Comparison of ENCODE assay signal across 8 cellular contexts in genomic region chr7:92528188-92528957, GRCh38. TPM values are rescaled to one million over a fixed set of nuclear protein-coding genes. Genes with fewer than 3 reads are reported as not detected.
DNase-seq lines count a peak whose midpoint lies in the region; TF ChIP-seq lines count a peak whose summit lies in the region.

TSS of gene PEX1 (minus strand) at chr7:92528520. CDS start at chr7:92528435, 85 bp downstream.
TSS of gene RBM48 (plus strand) at chr7:92528795. CDS start at chr7:92528814, 19 bp downstream.

- peak within 1 kb of the TSS; percentile 87 to 93 (median 89) for H3K4me3 Mint-ChIP-seq in nephron
- H3K4me3 Mint-ChIP-seq in stimulated activated naive CD8-positive, alpha-beta T cell treated with anti-CD3 and anti-CD28 coated beads, Interleukin-15, Interleukin-2, amounts not matched to agents 100 ng/mL and 50 ng/mL, for 24 hours: peak within 1 kb of the TSS; percentile 93

- H3K4me1 Mint-ChIP-seq in nephron: peaks cover 29% of the 10 kb centered on the region
- peaks cover 41% of the 10 kb centered on the region for H3K4me1 Mint-ChIP-seq in stimulated activated naive CD8-positive, alpha-beta T cell treated with anti-CD3 and anti-CD28 coated beads, Interleukin-15, Interleukin-2, amounts not matched to agents 100 ng/mL and 50 ng/mL, for 24 hours (ENCODE audit: low read depth)

- no peaks in the 10 kb centered on the region for H3K27me3 Mint-ChIP-seq in nephron (ENCODE audit: low read depth)
- H3K27me3 Mint-ChIP-seq in stimulated activated naive CD8-positive, alpha-beta T cell treated with anti-CD3 and anti-CD28 coated beads, Interleukin-15, Interleukin-2, amounts not matched to agents 100 ng/mL and 50 ng/mL, for 24 hours: no peaks in the 10 kb centered on the region

- H3K4me1 ChIP-seq in HAP-1: peaks cover 16% of the 10 kb centered on the region

- H3K9me3 Mint-ChIP-seq in nephron: no peaks in the 10 kb centered on the region
- no peaks in the 10 kb centered on the region for H3K9me3 Mint-ChIP-seq in stimulated activated naive CD8-positive, alpha-beta T cell treated with anti-CD3 and anti-CD28 coated beads, Interleukin-15, Interleukin-2, amounts not matched to agents 100 ng/mL and 50 ng/mL, for 24 hours

- H3K9me3 ChIP-seq in HAP-1 (no peaks in the 10 kb centered on the region), MG63 (no peaks in the 10 kb centered on the region)

- TF ChIP-seq CTCF in fibroblast of the aortic adventitia (IDR thresholded peaks at IDR 0.05; ENCODE audit: insufficient read depth, low read length): peak; percentile 36
- TF ChIP-seq CTCF in nephron (IDR thresholded peaks at IDR 0.05; ENCODE audit: unreplicated experiment in 3 of 3): peak in 1 of 3 experiments; percentile 20

- DNase-seq in GDM1 (lab: John Stamatoyannopoulos, UW) (peak; percentile 98), HAP-1 (ENCODE audit: low spot score in 2 of 2) (peak; percentile 96 to 98), MG63 (peak; percentile 94), SHP77 treated with DMSO at 0.1 percent for 48 hours (lab: John Stamatoyannopoulos, UW) (peak; percentile 98), fibroblast of the aortic adventitia (ENCODE audit: low read depth) (peak; percentile 99)
- DNase-seq in activated effector memory CD4-positive, alpha-beta T cell treated with anti-CD3 and anti-CD28 coated beads, Interleukin-2, amount 50 U/mL, for 16 hours: peak; percentile 98

- H3K4me3 ChIP-seq in HAP-1 (peak within 1 kb of the TSS; percentile 68), MG63 (peak within 1 kb of the TSS; percentile 89), fibroblast of the aortic adventitia (ENCODE audit: low read depth, low read length) (peak within 1 kb of the TSS; percentile 98)

- H3K27ac Mint-ChIP-seq in nephron: peak within 1 kb of the TSS; percentile 67 to 92 (median 89)
- peak within 1 kb of the TSS; percentile 96 for H3K27ac Mint-ChIP-seq in stimulated activated naive CD8-positive, alpha-beta T cell treated with anti-CD3 and anti-CD28 coated beads, Interleukin-15, Interleukin-2, amounts not matched to agents 100 ng/mL and 50 ng/mL, for 24 hours

- peaks cover 24% of the 10 kb centered on the region for H3K36me3 ChIP-seq in HAP-1 (replicated peaks)
- peaks cover 16% of the 10 kb centered on the region for H3K36me3 ChIP-seq in MG63

- H3K27me3 ChIP-seq in HAP-1 (ENCODE audit: low read depth): no peaks in the 10 kb centered on the region
- H3K27me3 ChIP-seq in MG63: no peaks in the 10 kb centered on the region

- in situ Hi-C loops in HAP-1 (cut with MboI; ENCODE audit: low sequenced_read_pairs): no loop called here

- peaks cover 20% of the 10 kb centered on the region for H3K36me3 Mint-ChIP-seq in nephron (ENCODE audit: low read depth)
- H3K36me3 Mint-ChIP-seq in stimulated activated naive CD8-positive, alpha-beta T cell treated with anti-CD3 and anti-CD28 coated beads, Interleukin-15, Interleukin-2, amounts not matched to agents 100 ng/mL and 50 ng/mL, for 24 hours (ENCODE audit: low read depth): peaks cover 28% of the 10 kb centered on the region

RNA-seq across cellular contexts. Expression of gene PEX1, which starts in this region (rescaled TPM):
- 2.6 and 4.3 TPM in 2 replicates for total RNA-seq in MG63 (2014; rRNA removed; shearing (Covaris generic); ENCODE audit: low replicate concordance)
- total RNA-seq in fibroblast of the aortic adventitia (ENCODE audit: low replicate concordance): 7.5 and 22.3 TPM in 2 replicates

RNA-seq across cellular contexts. Expression of gene RBM48, which starts in this region (rescaled TPM):
- 1.8 and 2.0 TPM in 2 replicates for total RNA-seq in MG63 (2014; rRNA removed; shearing (Covaris generic); ENCODE audit: low replicate concordance)
- 1.6 and 12.3 TPM in 2 replicates for total RNA-seq in fibroblast of the aortic adventitia (ENCODE audit: low replicate concordance)

Comparison
In these comparisons a context has a peak if more than half of its experiments do, and no peak if none do; other contexts are left out.
1. Peak in every context shown above with its lines: DNase-seq and H3K4me3 ChIP-seq.